ENCODE assay signal across 2 cellular contexts in genomic region chr4:57156242-57156990, GRCh38.
TF ChIP-seq lines count a peak whose summit lies in the region.

No MANE protein-coding gene starts in this region.

TF ChIP-seq in A549, 52 proteins besides CTCF, POLR2A, EP300 and RAD21:
- TF ChIP-seq PHF8 (IDR thresholded peaks at IDR 0.05; ENCODE audit: borderline replicate concordance, low read depth) (no peak), CEBPB (IDR thresholded peaks at IDR 0.05) (no peak), TP53 (CRISPR knock-in tag; IDR thresholded peaks at IDR 0.05) (no peak)

TF ChIP-seq in IMR-90, 13 proteins besides CTCF, POLR2A, EP300 and RAD21:
- no peak for TF ChIP-seq ELK1 (IDR thresholded peaks at IDR 0.05; ENCODE audit: borderline replicate concordance, low read depth, low read length)
- no peak for TF ChIP-seq CHD1 (IDR thresholded peaks at IDR 0.05; ENCODE audit: low read depth, low read length)
- no peak for TF ChIP-seq FOS (IDR thresholded peaks at IDR 0.05; ENCODE audit: low read depth, low read length)
- no peak for TF ChIP-seq MXI1 (IDR thresholded peaks at IDR 0.05; ENCODE audit: borderline replicate concordance, low read depth, low read length)
